ENCODE assay signal across 10 cellular contexts in the genomic region with DNA sequence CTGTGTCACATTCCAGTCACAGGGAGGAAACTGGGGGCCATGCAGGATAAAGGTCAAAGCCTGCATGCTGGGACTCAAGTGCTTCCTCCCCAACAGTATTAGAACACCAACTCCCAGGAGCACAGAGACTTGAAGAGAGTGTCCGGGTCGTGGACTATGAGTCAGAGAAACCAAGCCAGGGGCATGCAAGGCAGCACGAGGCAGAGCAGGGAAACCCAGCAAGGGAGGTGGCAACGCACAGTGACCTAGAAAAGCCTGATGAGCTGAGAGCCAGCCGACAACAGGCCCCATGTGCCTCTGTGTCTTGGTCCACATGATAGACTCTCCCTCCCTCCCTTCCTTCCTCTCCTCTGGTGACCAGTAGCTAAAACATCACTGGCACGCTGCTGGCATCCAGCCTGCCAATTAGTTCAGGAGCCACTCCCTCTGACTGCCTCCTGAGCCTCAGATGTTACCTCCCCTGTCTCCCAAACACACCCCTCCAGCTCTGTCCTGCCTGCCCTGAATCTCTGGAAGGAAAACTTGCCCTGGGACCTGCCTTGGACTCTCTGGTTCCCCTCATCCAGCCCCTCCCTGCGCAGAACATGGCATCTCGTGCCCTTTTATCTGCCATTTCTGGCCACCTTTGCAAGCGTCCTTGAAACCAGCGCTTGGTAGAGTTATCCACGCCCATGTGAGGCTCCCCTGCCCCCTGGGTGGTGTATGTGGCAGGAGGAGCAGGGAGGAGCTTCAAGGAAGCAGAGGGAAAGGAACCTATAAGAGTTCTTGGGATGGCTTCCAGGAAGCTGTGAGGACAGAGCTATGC. TPM values are rescaled to one million over a fixed set of nuclear protein-coding genes. Genes with fewer than 3 reads are reported as not detected.
A peak's percentile ranks its signal among the peaks of the same experiment; 100 is the strongest.
DNase-seq lines count a peak whose midpoint lies in the region; ATAC-seq, FAIRE-seq and TF ChIP-seq lines count a peak whose summit lies in the region.
"Had no signal": no experiment of that assay in that cellular context is flagged by ENCODE, and none has a peak within 500 bp of the region (broad histone marks: within the 10 kb centered on the region; RNA-seq: fewer than 3 reads in every experiment).

No MANE protein-coding gene starts in this region.

- peaks cover 6% of the 10 kb centered on the region for H3K4me1 Mint-ChIP-seq in astrocyte (ENCODE audit: low read depth, unreplicated experiment)
- H3K4me1 Mint-ChIP-seq in stimulated activated naive B cell treated with anti-CD40 and anti-IgM and Interleukin-4, amounts not matched to agents 10 μg/mL and 1 μg/mL and 100 μg/mL, for 72 hours = peaks cover 0 to 4% of the 10 kb centered on the region in 2 donors

- H3K4me3 Mint-ChIP-seq in astrocyte (ENCODE audit: unreplicated experiment) = no peak overlapping the region
- no peak overlapping the region for H3K4me3 Mint-ChIP-seq in stimulated activated naive B cell treated with anti-CD40 and anti-IgM and Interleukin-4, amounts not matched to agents 10 μg/mL and 1 μg/mL and 100 μg/mL, for 72 hours

- H3K36me3 ChIP-seq in astrocyte (ENCODE audit: insufficient read depth, low read length) (no peaks in the 10 kb centered on the region), keratinocyte (ENCODE audit: control insufficient read depth in 2 of 2, extremely low read depth in 1 of 2, insufficient read depth in 2 of 2, low read length in 2 of 2) (no peaks in the 10 kb centered on the region)
- H3K36me3 ChIP-seq: tibial artery had no signal

- H3K9ac ChIP-seq in astrocyte (ENCODE audit: low read length) (no peak overlapping the region), keratinocyte (ENCODE audit: control insufficient read depth, extremely low read depth, insufficient read depth, low read length) (peak overlapping the region; percentile 14)

- no peaks in the 10 kb centered on the region for H3K9me1 ChIP-seq in keratinocyte (ENCODE audit: control insufficient read depth, extremely low read depth, insufficient read depth, low read length)

- H4K20me1 ChIP-seq in astrocyte (ENCODE audit: insufficient read depth, low read length) (no peaks in the 10 kb centered on the region), keratinocyte (ENCODE audit: control insufficient read depth, extremely low read depth, insufficient read depth, low read length) (no peaks in the 10 kb centered on the region)

- H3K27me3 ChIP-seq in astrocyte (ENCODE audit: insufficient read depth, low read length) (peaks cover 42% of the 10 kb centered on the region), keratinocyte (ENCODE audit: control insufficient read depth, extremely low read depth, insufficient read depth, low read length) (no peaks in the 10 kb centered on the region)

- H3K4me2 ChIP-seq in astrocyte (ENCODE audit: low read length) = no peak overlapping the region
- peak overlapping the region; percentile 58 for H3K4me2 ChIP-seq in keratinocyte (ENCODE audit: control insufficient read depth, extremely low read depth, insufficient read depth, low read depth, low read length)

- H3K27me3 Mint-ChIP-seq in astrocyte (ENCODE audit: low read depth, unreplicated experiment) = peaks cover 70% of the 10 kb centered on the region
- H3K27me3 Mint-ChIP-seq in stimulated activated naive B cell treated with anti-CD40 and anti-IgM and Interleukin-4, amounts not matched to agents 10 μg/mL and 1 μg/mL and 100 μg/mL, for 72 hours = peaks cover 71 to 84% of the 10 kb centered on the region in 2 donors

- FAIRE-seq in astrocyte (lab: Jason Lieb, UNC) (no peak), keratinocyte (lab: Jason Lieb, UNC) (peak; percentile 77), urothelium cell line (lab: Jason Lieb, UNC) (no peak)

- no peaks in the 10 kb centered on the region for H3K4me1 ChIP-seq in astrocyte (ENCODE audit: insufficient read depth, low read length)
- H3K4me1 ChIP-seq in keratinocyte (ENCODE audit: control insufficient read depth, extremely low read depth, insufficient read depth, low read length) = peaks cover 24% of the 10 kb centered on the region
- H3K4me1 ChIP-seq: tibial artery had no signal

- H3K27ac ChIP-seq in astrocyte (ENCODE audit: low read depth, low read length) = no peak overlapping the region
- peak overlapping the region; percentile 27 for H3K27ac ChIP-seq in keratinocyte (ENCODE audit: control insufficient read depth, insufficient read depth, low read length)
- H3K27ac ChIP-seq: tibial artery had no signal

- TF ChIP-seq CTCF in astrocyte (IDR thresholded peaks at IDR 0.05; ENCODE audit: insufficient read depth, low read depth, low read length) = no peak
- no peak for TF ChIP-seq CTCF in keratinocyte (optimal IDR thresholded peaks at IDR 0.05 in 1 of 3, IDR thresholded peaks at IDR 0.05 in 1 of 3, conservative IDR thresholded peaks at IDR 0.05 in 1 of 3; ENCODE audit: extremely low read depth in 1 of 3, insufficient read depth in 2 of 3, low read length in 3 of 3)

- DNase-seq in Right ventricle myocardium superior = no peak
- DNase-seq in cardiac septum (ENCODE audit: low spot score) = no peak
- DNase-seq in astrocyte (ENCODE audit: low read depth) = peak; percentile 51
- no peak for DNase-seq in keratinocyte (ENCODE audit: low read depth, low spot score)
- peak; percentile 40 for DNase-seq in urothelium cell line (ENCODE audit: low spot score)
- no peak for DNase-seq in superior temporal gyrus (ENCODE audit: extremely low spot score)
- DNase-seq in stimulated activated naive B cell treated with anti-CD40 and anti-IgM and Interleukin-4, amounts not matched to agents 10 μg/mL and 1 μg/mL and 100 μg/mL, for 72 hours = no peak
- DNase-seq: tibial artery had no signal

- ATAC-seq in Right ventricle myocardium superior (ENCODE audit: poor library complexity) = peak; percentile 38
- no peak for ATAC-seq in stimulated activated naive B cell treated with anti-CD40 and anti-IgM and Interleukin-4, amounts not matched to agents 10 μg/mL and 1 μg/mL and 100 μg/mL, for 72 hours (replicated peaks)
- no peak for ATAC-seq in activated CD4-positive, CD25-positive, alpha-beta regulatory T cell treated with anti-CD3 and anti-CD28 coated beads, Interleukin-2, amount 50 U/mL, for 24 hours
- ATAC-seq: activated naive CD4-positive, alpha-beta T cell treated with anti-CD3 and anti-CD28 coated beads, Interleukin-2, amount 50 U/mL, for 72 hours had no signal

- intact Hi-C loops in Right ventricle myocardium superior (cut with DNase I) (no loop called here), cardiac septum (cut with DNase I) (no loop called here)

- H2AFZ ChIP-seq in astrocyte (ENCODE audit: low read depth, low read length) (no peak overlapping the region), keratinocyte (ENCODE audit: control insufficient read depth, low read length) (peak overlapping the region; percentile 87)

- peaks cover 4% of the 10 kb centered on the region for H3K9me3 Mint-ChIP-seq in astrocyte (ENCODE audit: unreplicated experiment)
- no peaks in the 10 kb centered on the region for H3K9me3 Mint-ChIP-seq in stimulated activated naive B cell treated with anti-CD40 and anti-IgM and Interleukin-4, amounts not matched to agents 10 μg/mL and 1 μg/mL and 100 μg/mL, for 72 hours
- H3K9me3 Mint-ChIP-seq: activated naive CD4-positive, alpha-beta T cell treated with anti-CD3 and anti-CD28 coated beads, Interleukin-2, amount 50 U/mL, for 72 hours had no signal

- H3K79me2 ChIP-seq in astrocyte (ENCODE audit: insufficient read depth, low read length) = no peaks in the 10 kb centered on the region
- no peaks in the 10 kb centered on the region for H3K79me2 ChIP-seq in keratinocyte (ENCODE audit: control insufficient read depth, insufficient read depth, low read length)

- no peak overlapping the region for H3K27ac Mint-ChIP-seq in astrocyte (ENCODE audit: unreplicated experiment)
- H3K27ac Mint-ChIP-seq in stimulated activated naive B cell treated with anti-CD40 and anti-IgM and Interleukin-4, amounts not matched to agents 10 μg/mL and 1 μg/mL and 100 μg/mL, for 72 hours = no peak overlapping the region
- H3K27ac Mint-ChIP-seq: activated naive CD4-positive, alpha-beta T cell treated with anti-CD3 and anti-CD28 coated beads, Interleukin-2, amount 50 U/mL, for 72 hours had no signal

- H3K4me3 ChIP-seq in astrocyte (ENCODE audit: insufficient read depth, low read depth, low read length) (no peak overlapping the region), keratinocyte (ENCODE audit: control insufficient read depth in 2 of 3, extremely low read depth in 1 of 3, insufficient read depth in 2 of 3, low read depth in 1 of 3, low read length in 3 of 3) (no peak overlapping the region)
- H3K4me3 ChIP-seq: tibial artery had no signal

- dilution Hi-C loops in keratinocyte (cut with MboI; ENCODE audit: extremely low pct_ligation_motif_present, low sequenced_read_pairs) = no loop called here

- H3K9me3 ChIP-seq in astrocyte (ENCODE audit: insufficient read depth, low read depth, low read length) = no peaks in the 10 kb centered on the region
- H3K9me3 ChIP-seq in keratinocyte (ENCODE audit: control insufficient read depth, low read depth, low read length) = no peaks in the 10 kb centered on the region
- H3K9me3 ChIP-seq: tibial artery had no signal

- no peaks in the 10 kb centered on the region for H3K36me3 Mint-ChIP-seq in astrocyte (ENCODE audit: low read depth, unreplicated experiment)
- H3K36me3 Mint-ChIP-seq in stimulated activated naive B cell treated with anti-CD40 and anti-IgM and Interleukin-4, amounts not matched to agents 10 μg/mL and 1 μg/mL and 100 μg/mL, for 72 hours = no peaks in the 10 kb centered on the region
- H3K36me3 Mint-ChIP-seq: activated naive CD4-positive, alpha-beta T cell treated with anti-CD3 and anti-CD28 coated beads, Interleukin-2, amount 50 U/mL, for 72 hours had no signal

RNA-seq across cellular contexts. Expression of gene RNF39, which starts 16.2 kb away (rescaled TPM):
- total RNA-seq in Right ventricle myocardium superior (not detected), cardiac septum (not detected), astrocyte (not detected in 2 replicates)
- polyA plus RNA-seq in keratinocyte = 2.8 to 4.4 TPM (median 4.2 TPM) in 3 replicates
- polyA plus RNA-seq in keratinocyte (2011; ENCODE audit: low read depth) = 18.5 TPM
- 2.7 and 3.5 TPM in 2 replicates for polyA plus RNA-seq in keratinocyte (2011; cell fraction: cytosol; rRNA removed)
- 5.8 and 5.9 TPM in 2 replicates for polyA plus RNA-seq in keratinocyte (2011; cell fraction: nucleus; rRNA removed)
- 2.6 and 132 TPM in 2 replicates for polyA plus RNA-seq in keratinocyte (2012; ENCODE audit: low replicate concordance)
- polyA minus RNA-seq in keratinocyte = 0.93 to 2.5 TPM (median 1.8 TPM) in 3 replicates
- 4.2 TPM for polyA minus RNA-seq in keratinocyte (2011; cell fraction: cytosol; rRNA and poly(A)+ RNA removed)
- polyA minus RNA-seq in keratinocyte (2011; cell fraction: nucleus; rRNA and poly(A)+ RNA removed) = 1.8 and 3.2 TPM in 2 replicates
- total RNA-seq: activated naive CD4-positive, alpha-beta T cell treated with anti-CD3 and anti-CD28 coated beads, Interleukin-2, amount 50 U/mL, for 72 hours had no signal

RNA-seq across cellular contexts. Expression of gene TRIM31, which starts 21.1 kb away (rescaled TPM):
- total RNA-seq in Right ventricle myocardium superior (not detected), cardiac septum (not detected), astrocyte (not detected in 2 replicates)
- 0.06 TPM in 1 of 3 replicates, not detected in the others for polyA plus RNA-seq in keratinocyte
- not detected for polyA plus RNA-seq in keratinocyte (2011; ENCODE audit: low read depth)
- polyA plus RNA-seq in keratinocyte (2011; cell fraction: cytosol; rRNA removed) = 0.05 TPM in 2 replicates
- polyA plus RNA-seq in keratinocyte (2011; cell fraction: nucleus; rRNA removed) = 0.08 TPM in 1 of 2 replicates, not detected in the other
- polyA plus RNA-seq in keratinocyte (2012; ENCODE audit: low replicate concordance) = 0.18 and 2.5 TPM in 2 replicates
- polyA minus RNA-seq in keratinocyte = not detected in 3 replicates
- polyA minus RNA-seq in keratinocyte (2011; cell fraction: cytosol; rRNA and poly(A)+ RNA removed) = not detected
- polyA minus RNA-seq in keratinocyte (2011; cell fraction: nucleus; rRNA and poly(A)+ RNA removed) = not detected in 2 replicates
- total RNA-seq: activated naive CD4-positive, alpha-beta T cell treated with anti-CD3 and anti-CD28 coated beads, Interleukin-2, amount 50 U/mL, for 72 hours had no signal

RNA-seq across cellular contexts. Expression of gene PPP1R11, which starts 24.8 kb away (rescaled TPM):
- total RNA-seq in Right ventricle myocardium superior (40.9 TPM), cardiac septum (41.4 TPM), astrocyte (37.8 and 40.8 TPM in 2 replicates)
- 51.5 to 58.0 TPM (median 54.9 TPM) in 3 replicates for polyA plus RNA-seq in keratinocyte
- polyA plus RNA-seq in keratinocyte (2011; ENCODE audit: low read depth) = 16.2 TPM
- 49.3 and 77.1 TPM in 2 replicates for polyA plus RNA-seq in keratinocyte (2011; cell fraction: cytosol; rRNA removed)
- 30.4 and 30.8 TPM in 2 replicates for polyA plus RNA-seq in keratinocyte (2011; cell fraction: nucleus; rRNA removed)
- 36.9 and 42.5 TPM in 2 replicates for polyA plus RNA-seq in keratinocyte (2012; ENCODE audit: low replicate concordance)
- polyA minus RNA-seq in keratinocyte = 30.0 to 39.5 TPM (median 37.5 TPM) in 3 replicates
- 26.7 TPM for polyA minus RNA-seq in keratinocyte (2011; cell fraction: cytosol; rRNA and poly(A)+ RNA removed)
- 4.2 and 9.7 TPM in 2 replicates for polyA minus RNA-seq in keratinocyte (2011; cell fraction: nucleus; rRNA and poly(A)+ RNA removed)

RNA-seq across cellular contexts. Expression of gene POLR1H, which starts 30.7 kb away (rescaled TPM):
- 12.2 TPM for total RNA-seq in Right ventricle myocardium superior
- 15.5 TPM for total RNA-seq in cardiac septum
- 16.8 and 21.0 TPM in 2 replicates for total RNA-seq in astrocyte
- polyA plus RNA-seq in keratinocyte = 27.9 to 28.8 TPM (median 28.7 TPM) in 3 replicates
- polyA plus RNA-seq in keratinocyte (2011; ENCODE audit: low read depth) = 13.7 TPM
- polyA plus RNA-seq in keratinocyte (2011; cell fraction: cytosol; rRNA removed) = 20.3 and 21.4 TPM in 2 replicates
- 18.0 and 19.3 TPM in 2 replicates for polyA plus RNA-seq in keratinocyte (2011; cell fraction: nucleus; rRNA removed)
- 28.2 and 36.9 TPM in 2 replicates for polyA plus RNA-seq in keratinocyte (2012; ENCODE audit: low replicate concordance)
- 12.7 to 21.2 TPM (median 15.1 TPM) in 3 replicates for polyA minus RNA-seq in keratinocyte
- polyA minus RNA-seq in keratinocyte (2011; cell fraction: cytosol; rRNA and poly(A)+ RNA removed) = 8.4 TPM
- 2.8 and 3.4 TPM in 2 replicates for polyA minus RNA-seq in keratinocyte (2011; cell fraction: nucleus; rRNA and poly(A)+ RNA removed)

RNA-seq across cellular contexts. Expression of gene TRIM40, which starts 44.2 kb away (rescaled TPM):
- not detected for total RNA-seq in Right ventricle myocardium superior
- total RNA-seq in cardiac septum = not detected
- total RNA-seq in astrocyte = not detected in 2 replicates
- not detected in 3 replicates for polyA plus RNA-seq in keratinocyte
- polyA plus RNA-seq in keratinocyte (2011; ENCODE audit: low read depth) = not detected
- polyA plus RNA-seq in keratinocyte (2011; cell fraction: cytosol; rRNA removed) = not detected in 2 replicates
- not detected in 2 replicates for polyA plus RNA-seq in keratinocyte (2011; cell fraction: nucleus; rRNA removed)
- not detected in 2 replicates for polyA plus RNA-seq in keratinocyte (2012; ENCODE audit: low replicate concordance)
- polyA minus RNA-seq in keratinocyte = not detected in 3 replicates
- not detected for polyA minus RNA-seq in keratinocyte (2011; cell fraction: cytosol; rRNA and poly(A)+ RNA removed)
- not detected in 2 replicates for polyA minus RNA-seq in keratinocyte (2011; cell fraction: nucleus; rRNA and poly(A)+ RNA removed)

Comparison
In these comparisons a context has a peak if more than half of its experiments do, and no peak if none do; other contexts are left out.
1. DNase-seq: peak in astrocyte (single experiment) and urothelium cell line (single experiment); none in Right ventricle myocardium superior (single experiment), cardiac septum (single experiment), keratinocyte (single experiment), superior temporal gyrus (single experiment) and stimulated activated naive B cell treated with anti-CD40 and anti-IgM and Interleukin-4, amounts not matched to agents 10 μg/mL and 1 μg/mL and 100 μg/mL, for 72 hours (single experiment).